Comparison of ENCODE assay signal across 22 cellular contexts in genomic region chr16:88530858-88531203, GRCh38. TPM values are rescaled to one million over a fixed set of nuclear protein-coding genes. Genes with fewer than 3 reads are reported as not detected.
DNase-seq lines count a peak whose midpoint lies in the region; ATAC-seq and TF ChIP-seq lines count a peak whose summit lies in the region.
"Had no signal": no experiment of that assay in that cellular context is flagged by ENCODE, and none has a peak within 500 bp of the region (broad histone marks: within the 10 kb centered on the region; RNA-seq: fewer than 3 reads in every experiment).

No MANE protein-coding gene starts in this region.

- no peak overlapping the region for H3K4me3 Mint-ChIP-seq in activated naive CD8-positive, alpha-beta T cell treated with anti-CD3 and anti-CD28 coated beads, Interleukin-2, amount 50 U/mL, for 24 hours
- H3K4me3 Mint-ChIP-seq in activated naive CD8-positive, alpha-beta T cell treated with anti-CD3 and anti-CD28 coated beads for 36 hours: no peak overlapping the region
- H3K4me3 Mint-ChIP-seq in brain (peak overlapping the region in 3 of 5 experiments; percentile 16 to 30 (median 22)), neural crest cell (peak overlapping the region; percentile 79)
- H3K4me3 Mint-ChIP-seq: activated CD8-positive, alpha-beta T cell treated with anti-CD3 and anti-CD28 coated beads for 36 hours; activated naive CD4-positive, alpha-beta T cell treated with anti-CD3 and anti-CD28 coated beads, Interleukin-2, amount 50 U/mL, for 24 hours; activated T-helper 17 cell treated with anti-CD3 and anti-CD28 coated beads, Interleukin-2, amount 50 U/mL, for 72 hours; naive thymus-derived CD8-positive, alpha-beta T cell; stimulated activated naive CD8-positive, alpha-beta T cell treated with anti-CD3 and anti-CD28 coated beads, Interleukin-15, amount 100 ng/mL, for 72 hours had no signal

- H3K27ac Mint-ChIP-seq in activated naive CD8-positive, alpha-beta T cell treated with anti-CD3 and anti-CD28 coated beads, Interleukin-2, amount 50 U/mL, for 24 hours: peak overlapping the region; percentile 49
- H3K27ac Mint-ChIP-seq in activated naive CD8-positive, alpha-beta T cell treated with anti-CD3 and anti-CD28 coated beads for 36 hours: no peak overlapping the region
- H3K27ac Mint-ChIP-seq in brain (peak overlapping the region in 4 of 5 experiments; percentile 43 to 69 (median 62)), neural crest cell (ENCODE audit: unreplicated experiment) (no peak overlapping the region)
- H3K27ac Mint-ChIP-seq: activated CD8-positive, alpha-beta T cell treated with anti-CD3 and anti-CD28 coated beads for 36 hours; activated naive CD4-positive, alpha-beta T cell treated with anti-CD3 and anti-CD28 coated beads, Interleukin-2, amount 50 U/mL, for 24 hours; activated T-helper 17 cell treated with anti-CD3 and anti-CD28 coated beads, Interleukin-2, amount 50 U/mL, for 72 hours had no signal

- H3K4me1 Mint-ChIP-seq in activated naive CD8-positive, alpha-beta T cell treated with anti-CD3 and anti-CD28 coated beads, Interleukin-2, amount 50 U/mL, for 24 hours: peaks cover 9% of the 10 kb centered on the region
- H3K4me1 Mint-ChIP-seq in activated naive CD8-positive, alpha-beta T cell treated with anti-CD3 and anti-CD28 coated beads for 36 hours: peaks cover 7% of the 10 kb centered on the region
- peaks cover 9% of the 10 kb centered on the region for H3K4me1 Mint-ChIP-seq in brain
- H3K4me1 Mint-ChIP-seq in neural crest cell: peaks cover 22% of the 10 kb centered on the region
- H3K4me1 Mint-ChIP-seq: activated T-helper 17 cell treated with anti-CD3 and anti-CD28 coated beads, Interleukin-2, amount 50 U/mL, for 72 hours had no signal

- H3K9me3 Mint-ChIP-seq in activated naive CD8-positive, alpha-beta T cell treated with anti-CD3 and anti-CD28 coated beads, Interleukin-2, amount 50 U/mL, for 24 hours: no peaks in the 10 kb centered on the region
- H3K9me3 Mint-ChIP-seq in activated naive CD8-positive, alpha-beta T cell treated with anti-CD3 and anti-CD28 coated beads for 36 hours: no peaks in the 10 kb centered on the region
- H3K9me3 Mint-ChIP-seq in brain (peaks cover 0 to under 1% (median 0%) of the 10 kb centered on the region in 5 experiments), neural crest cell (no peaks in the 10 kb centered on the region)
- H3K9me3 Mint-ChIP-seq: activated CD8-positive, alpha-beta T cell treated with anti-CD3 and anti-CD28 coated beads for 36 hours; activated naive CD4-positive, alpha-beta T cell treated with anti-CD3 and anti-CD28 coated beads, Interleukin-2, amount 50 U/mL, for 24 hours; activated T-helper 17 cell treated with anti-CD3 and anti-CD28 coated beads, Interleukin-2, amount 50 U/mL, for 72 hours; naive thymus-derived CD8-positive, alpha-beta T cell; stimulated activated naive CD8-positive, alpha-beta T cell treated with anti-CD3 and anti-CD28 coated beads, Interleukin-15, amount 100 ng/mL, for 72 hours had no signal

- TF ChIP-seq CTCF in brain (conservative IDR thresholded peaks at IDR 0.05): no peak
- no peak for TF ChIP-seq CTCF in neural crest cell (conservative IDR thresholded peaks at IDR 0.05)

- no peak for DNase-seq in activated naive CD8-positive, alpha-beta T cell treated with anti-CD3 and anti-CD28 coated beads, Interleukin-2, amount 50 U/mL, for 24 hours
- DNase-seq in activated naive CD8-positive, alpha-beta T cell treated with anti-CD3 and anti-CD28 coated beads for 36 hours: no peak
- DNase-seq in OCI-M1 (lab: John Stamatoyannopoulos, UW) (peak; percentile 21), neural crest cell (ENCODE audit: low read depth, low spot score) (no peak), GDM1 (lab: John Stamatoyannopoulos, UW) (no peak), HCEC 1CT (no peak)
- DNase-seq: activated CD8-positive, alpha-beta T cell treated with anti-CD3 and anti-CD28 coated beads for 36 hours; central memory CD4-positive, alpha-beta T cell; KBM-7; MG63; naive thymus-derived CD8-positive, alpha-beta T cell; NCI-H1436; NCI-H2107; NCI-H774; Right ventricle myocardium superior; stimulated activated naive CD8-positive, alpha-beta T cell treated with anti-CD3 and anti-CD28 coated beads, Interleukin-15, amount 100 ng/mL, for 72 hours; tibial artery had no signal

- ATAC-seq in activated naive CD8-positive, alpha-beta T cell treated with anti-CD3 and anti-CD28 coated beads, Interleukin-2, amount 50 U/mL, for 24 hours: no peak
- no peak for ATAC-seq in HG02885 (IDR thresholded peaks at IDR 0.05; ENCODE audit: poor library complexity, unreplicated experiment)
- ATAC-seq: activated CD8-positive, alpha-beta T cell treated with anti-CD3 and anti-CD28 coated beads for 36 hours; activated T-helper 17 cell treated with anti-CD3 and anti-CD28 coated beads, Interleukin-2, amount 50 U/mL, for 72 hours; gastroesophageal sphincter; naive thymus-derived CD8-positive, alpha-beta T cell; stimulated activated naive CD8-positive, alpha-beta T cell treated with anti-CD3 and anti-CD28 coated beads, Interleukin-15, amount 100 ng/mL, for 72 hours had no signal

- H3K36me3 Mint-ChIP-seq in activated naive CD8-positive, alpha-beta T cell treated with anti-CD3 and anti-CD28 coated beads, Interleukin-2, amount 50 U/mL, for 24 hours (ENCODE audit: low read depth): no peaks in the 10 kb centered on the region
- H3K36me3 Mint-ChIP-seq in activated naive CD8-positive, alpha-beta T cell treated with anti-CD3 and anti-CD28 coated beads for 36 hours: peaks cover under 1% of the 10 kb centered on the region
- H3K36me3 Mint-ChIP-seq in brain (peaks cover 2% of the 10 kb centered on the region), neural crest cell (ENCODE audit: low read depth) (peaks cover under 1% of the 10 kb centered on the region)
- H3K36me3 Mint-ChIP-seq: naive thymus-derived CD8-positive, alpha-beta T cell had no signal

- no peaks in the 10 kb centered on the region for H3K27me3 Mint-ChIP-seq in activated naive CD8-positive, alpha-beta T cell treated with anti-CD3 and anti-CD28 coated beads, Interleukin-2, amount 50 U/mL, for 24 hours
- no peaks in the 10 kb centered on the region for H3K27me3 Mint-ChIP-seq in activated naive CD8-positive, alpha-beta T cell treated with anti-CD3 and anti-CD28 coated beads for 36 hours
- H3K27me3 Mint-ChIP-seq in brain (no peaks in the 10 kb centered on the region), neural crest cell (ENCODE audit: low read depth) (peaks cover under 1% of the 10 kb centered on the region)
- H3K27me3 Mint-ChIP-seq: activated CD8-positive, alpha-beta T cell treated with anti-CD3 and anti-CD28 coated beads for 36 hours; activated naive CD4-positive, alpha-beta T cell treated with anti-CD3 and anti-CD28 coated beads, Interleukin-2, amount 50 U/mL, for 24 hours; activated T-helper 17 cell treated with anti-CD3 and anti-CD28 coated beads, Interleukin-2, amount 50 U/mL, for 72 hours; naive thymus-derived CD8-positive, alpha-beta T cell; stimulated activated naive CD8-positive, alpha-beta T cell treated with anti-CD3 and anti-CD28 coated beads, Interleukin-15, amount 100 ng/mL, for 72 hours had no signal

RNA-seq across cellular contexts. Expression of gene ZC3H18, which starts 39.4 kb away (rescaled TPM):
- total RNA-seq in activated naive CD8-positive, alpha-beta T cell treated with anti-CD3 and anti-CD28 coated beads for 36 hours: 10 to 100 TPM; 84.3 to 86.8 TPM
- polyA plus RNA-seq in brain (ENCODE audit: insufficient read depth, low read depth, low replicate concordance): 61.8 TPM
- total RNA-seq in neural crest cell: 88.5 and 90.4 TPM in 2 replicates

Comparison
In these comparisons a context has a peak if more than half of its experiments do, and no peak if none do; other contexts are left out.
1. H3K27ac Mint-ChIP-seq: peak in activated naive CD8-positive, alpha-beta T cell treated with anti-CD3 and anti-CD28 coated beads, Interleukin-2, amount 50 U/mL, for 24 hours (single experiment) and brain (4 of 5); none in activated naive CD8-positive, alpha-beta T cell treated with anti-CD3 and anti-CD28 coated beads for 36 hours (single experiment) and neural crest cell (single experiment).
2. H3K4me3 Mint-ChIP-seq: peak in brain (3 of 5) and neural crest cell (single experiment); none in activated naive CD8-positive, alpha-beta T cell treated with anti-CD3 and anti-CD28 coated beads, Interleukin-2, amount 50 U/mL, for 24 hours (single experiment) and activated naive CD8-positive, alpha-beta T cell treated with anti-CD3 and anti-CD28 coated beads for 36 hours (single experiment).